In the genomic region with DNA sequence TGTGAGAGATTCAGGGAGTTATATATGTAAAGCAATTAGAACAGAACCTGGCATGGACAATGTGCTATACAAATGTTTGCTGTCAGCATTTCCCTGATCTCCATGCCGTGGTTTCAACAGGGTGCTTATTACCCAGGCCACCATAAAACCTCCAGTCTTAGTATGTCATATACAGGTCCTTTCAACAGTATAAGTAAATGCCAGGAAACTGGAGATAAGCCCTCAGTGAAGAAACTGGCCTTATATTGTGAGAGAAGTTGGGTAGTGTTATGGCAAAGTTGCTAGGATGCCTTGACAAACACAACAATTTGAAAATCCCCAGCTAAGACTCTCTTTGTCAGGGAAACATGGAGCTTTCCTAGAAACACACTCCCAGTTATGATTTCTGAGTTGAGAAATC, we compare ENCODE assay signal across 2 cellular contexts.
TF ChIP-seq lines count a peak whose summit lies in the region.

No MANE protein-coding gene starts in this region.

TF ChIP-seq in IMR-90, 13 proteins besides CTCF, POLR2A, EP300 and RAD21:
- TF ChIP-seq CHD1 (IDR thresholded peaks at IDR 0.05; ENCODE audit: low read depth, low read length) (no peak), FOS (IDR thresholded peaks at IDR 0.05; ENCODE audit: low read depth, low read length) (no peak), SMC3 (IDR thresholded peaks at IDR 0.05; ENCODE audit: low read depth, low read length) (no peak), NFE2L2 (IDR thresholded peaks at IDR 0.05; ENCODE audit: low read depth, low read length) (no peak)

TF ChIP-seq in GM12891, 5 proteins besides CTCF, POLR2A, EP300 and RAD21:
- TF ChIP-seq POLR2AphosphoS5 (IDR thresholded peaks at IDR 0.05; ENCODE audit: low read depth, low read length) (no peak), TAF1 (IDR thresholded peaks at IDR 0.05; ENCODE audit: low read depth, low read length) (no peak), SPI1 (IDR thresholded peaks at IDR 0.05; ENCODE audit: low read depth, low read length) (no peak)
